1 cellular context compared by ENCODE assay signal in the genomic region with DNA sequence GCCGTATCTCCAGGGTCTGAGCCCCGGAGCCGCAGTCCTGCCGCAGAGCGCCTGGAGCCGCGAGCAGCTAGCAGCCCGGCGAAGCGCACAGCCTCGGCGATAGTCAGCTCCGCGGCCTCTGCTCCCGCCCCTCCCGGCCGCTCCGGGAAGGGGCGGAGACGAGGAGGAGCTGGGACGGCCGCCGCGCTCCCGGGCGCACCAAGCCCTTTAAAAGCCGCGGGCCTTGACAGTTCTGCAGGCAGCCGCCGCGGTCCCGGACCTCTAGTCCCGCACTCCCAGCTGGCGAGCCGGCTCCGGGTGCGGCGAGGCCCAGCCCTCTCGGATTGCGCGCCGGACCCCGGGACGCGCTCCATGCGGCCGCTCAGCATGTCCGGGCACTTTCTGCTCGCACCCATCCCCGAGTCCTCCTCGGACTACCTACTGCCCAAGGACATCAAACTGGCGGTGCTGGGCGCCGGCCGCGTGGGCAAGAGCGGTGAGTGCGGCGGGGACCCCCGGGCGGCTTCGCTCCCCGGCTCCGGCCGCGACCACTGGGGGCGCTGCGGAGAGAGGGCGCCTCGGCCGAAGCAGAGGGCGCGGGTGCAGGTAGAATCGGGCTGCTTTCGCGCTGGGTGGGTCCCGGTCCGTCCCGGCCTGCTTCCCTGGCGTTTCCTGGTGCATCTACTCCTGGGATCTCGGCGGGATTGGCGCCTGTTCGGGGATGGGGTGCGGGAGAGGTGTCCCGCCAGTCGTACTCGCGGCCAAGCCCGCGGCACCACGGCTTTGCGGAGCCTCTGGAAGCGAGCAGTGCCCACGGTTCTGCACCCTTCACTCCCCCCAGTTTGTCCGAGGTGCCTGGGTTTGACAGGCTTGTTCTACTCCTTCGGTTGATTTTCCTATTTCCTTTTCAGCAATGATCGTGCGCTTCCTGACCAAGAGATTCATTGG.
TF ChIP-seq lines count a peak whose summit lies in the region.

A gene with protein sequence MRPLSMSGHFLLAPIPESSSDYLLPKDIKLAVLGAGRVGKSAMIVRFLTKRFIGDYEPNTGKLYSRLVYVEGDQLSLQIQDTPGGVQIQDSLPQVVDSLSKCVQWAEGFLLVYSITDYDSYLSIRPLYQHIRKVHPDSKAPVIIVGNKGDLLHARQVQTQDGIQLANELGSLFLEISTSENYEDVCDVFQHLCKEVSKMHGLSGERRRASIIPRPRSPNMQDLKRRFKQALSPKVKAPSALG (plus strand): TSS at position 237 of the 927 bp plus-strand sequence. CDS start 115 bp downstream, at position 352.

TF ChIP-seq in GM23338, 12 proteins besides CTCF, POLR2A, EP300 and RAD21 (continued from another document):
- TF ChIP-seq, protein P1, sequence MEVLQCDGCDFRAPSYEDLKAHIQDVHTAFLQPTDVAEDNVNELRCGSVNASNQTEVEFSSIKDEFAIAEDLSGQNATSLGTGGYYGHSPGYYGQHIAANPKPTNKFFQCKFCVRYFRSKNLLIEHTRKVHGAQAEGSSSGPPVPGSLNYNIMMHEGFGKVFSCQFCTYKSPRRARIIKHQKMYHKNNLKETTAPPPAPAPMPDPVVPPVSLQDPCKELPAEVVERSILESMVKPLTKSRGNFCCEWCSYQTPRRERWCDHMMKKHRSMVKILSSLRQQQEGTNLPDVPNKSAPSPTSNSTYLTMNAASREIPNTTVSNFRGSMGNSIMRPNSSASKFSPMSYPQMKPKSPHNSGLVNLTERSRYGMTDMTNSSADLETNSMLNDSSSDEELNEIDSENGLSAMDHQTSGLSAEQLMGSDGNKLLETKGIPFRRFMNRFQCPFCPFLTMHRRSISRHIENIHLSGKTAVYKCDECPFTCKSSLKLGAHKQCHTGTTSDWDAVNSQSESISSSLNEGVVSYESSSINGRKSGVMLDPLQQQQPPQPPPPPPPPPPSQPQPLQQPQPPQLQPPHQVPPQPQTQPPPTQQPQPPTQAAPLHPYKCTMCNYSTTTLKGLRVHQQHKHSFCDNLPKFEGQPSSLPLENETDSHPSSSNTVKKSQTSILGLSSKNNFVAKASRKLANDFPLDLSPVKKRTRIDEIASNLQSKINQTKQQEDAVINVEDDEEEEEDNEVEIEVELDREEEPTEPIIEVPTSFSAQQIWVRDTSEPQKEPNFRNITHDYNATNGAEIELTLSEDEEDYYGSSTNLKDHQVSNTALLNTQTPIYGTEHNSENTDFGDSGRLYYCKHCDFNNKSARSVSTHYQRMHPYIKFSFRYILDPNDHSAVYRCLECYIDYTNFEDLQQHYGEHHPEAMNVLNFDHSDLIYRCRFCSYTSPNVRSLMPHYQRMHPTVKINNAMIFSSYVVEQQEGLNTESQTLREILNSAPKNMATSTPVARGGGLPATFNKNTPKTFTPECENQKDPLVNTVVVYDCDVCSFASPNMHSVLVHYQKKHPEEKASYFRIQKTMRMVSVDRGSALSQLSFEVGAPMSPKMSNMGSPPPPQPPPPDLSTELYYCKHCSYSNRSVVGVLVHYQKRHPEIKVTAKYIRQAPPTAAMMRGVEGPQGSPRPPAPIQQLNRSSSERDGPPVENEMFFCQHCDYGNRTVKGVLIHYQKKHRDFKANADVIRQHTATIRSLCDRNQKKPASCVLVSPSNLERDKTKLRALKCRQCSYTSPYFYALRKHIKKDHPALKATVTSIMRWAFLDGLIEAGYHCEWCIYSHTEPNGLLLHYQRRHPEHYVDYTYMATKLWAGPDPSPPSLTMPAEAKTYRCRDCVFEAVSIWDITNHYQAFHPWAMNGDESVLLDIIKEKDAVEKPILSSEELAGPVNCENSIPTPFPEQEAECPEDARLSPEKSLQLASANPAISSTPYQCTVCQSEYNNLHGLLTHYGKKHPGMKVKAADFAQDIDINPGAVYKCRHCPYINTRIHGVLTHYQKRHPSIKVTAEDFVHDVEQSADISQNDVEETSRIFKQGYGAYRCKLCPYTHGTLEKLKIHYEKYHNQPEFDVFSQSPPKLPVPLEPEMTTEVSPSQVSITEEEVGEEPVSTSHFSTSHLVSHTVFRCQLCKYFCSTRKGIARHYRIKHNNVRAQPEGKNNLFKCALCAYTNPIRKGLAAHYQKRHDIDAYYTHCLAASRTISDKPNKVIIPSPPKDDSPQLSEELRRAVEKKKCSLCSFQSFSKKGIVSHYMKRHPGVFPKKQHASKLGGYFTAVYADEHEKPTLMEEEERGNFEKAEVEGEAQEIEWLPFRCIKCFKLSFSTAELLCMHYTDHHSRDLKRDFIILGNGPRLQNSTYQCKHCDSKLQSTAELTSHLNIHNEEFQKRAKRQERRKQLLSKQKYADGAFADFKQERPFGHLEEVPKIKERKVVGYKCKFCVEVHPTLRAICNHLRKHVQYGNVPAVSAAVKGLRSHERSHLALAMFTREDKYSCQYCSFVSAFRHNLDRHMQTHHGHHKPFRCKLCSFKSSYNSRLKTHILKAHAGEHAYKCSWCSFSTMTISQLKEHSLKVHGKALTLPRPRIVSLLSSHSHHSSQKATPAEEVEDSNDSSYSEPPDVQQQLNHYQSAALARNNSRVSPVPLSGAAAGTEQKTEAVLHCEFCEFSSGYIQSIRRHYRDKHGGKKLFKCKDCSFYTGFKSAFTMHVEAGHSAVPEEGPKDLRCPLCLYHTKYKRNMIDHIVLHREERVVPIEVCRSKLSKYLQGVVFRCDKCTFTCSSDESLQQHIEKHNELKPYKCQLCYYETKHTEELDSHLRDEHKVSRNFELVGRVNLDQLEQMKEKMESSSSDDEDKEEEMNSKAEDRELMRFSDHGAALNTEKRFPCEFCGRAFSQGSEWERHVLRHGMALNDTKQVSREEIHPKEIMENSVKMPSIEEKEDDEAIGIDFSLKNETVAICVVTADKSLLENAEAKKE (CRISPR knock-in tag; IDR thresholded peaks at IDR 0.05), result no peak
- TF ChIP-seq POLR2AphosphoS5 (IDR thresholded peaks at IDR 0.05; ENCODE audit: low read depth), result peak; percentile 77
- no peak for TF ChIP-seq EZH2 (IDR thresholded peaks at IDR 0.05; ENCODE audit: low read depth, unreplicated experiment)
- TF ChIP-seq ZNF114 (CRISPR knock-in tag; IDR thresholded peaks at IDR 0.05), result no peak
- TF ChIP-seq STAT1 (IDR thresholded peaks at IDR 0.05; ENCODE audit: unreplicated experiment), result no peak
